Comparison of ENCODE assay signal across 8 cellular contexts in the genomic region with DNA sequence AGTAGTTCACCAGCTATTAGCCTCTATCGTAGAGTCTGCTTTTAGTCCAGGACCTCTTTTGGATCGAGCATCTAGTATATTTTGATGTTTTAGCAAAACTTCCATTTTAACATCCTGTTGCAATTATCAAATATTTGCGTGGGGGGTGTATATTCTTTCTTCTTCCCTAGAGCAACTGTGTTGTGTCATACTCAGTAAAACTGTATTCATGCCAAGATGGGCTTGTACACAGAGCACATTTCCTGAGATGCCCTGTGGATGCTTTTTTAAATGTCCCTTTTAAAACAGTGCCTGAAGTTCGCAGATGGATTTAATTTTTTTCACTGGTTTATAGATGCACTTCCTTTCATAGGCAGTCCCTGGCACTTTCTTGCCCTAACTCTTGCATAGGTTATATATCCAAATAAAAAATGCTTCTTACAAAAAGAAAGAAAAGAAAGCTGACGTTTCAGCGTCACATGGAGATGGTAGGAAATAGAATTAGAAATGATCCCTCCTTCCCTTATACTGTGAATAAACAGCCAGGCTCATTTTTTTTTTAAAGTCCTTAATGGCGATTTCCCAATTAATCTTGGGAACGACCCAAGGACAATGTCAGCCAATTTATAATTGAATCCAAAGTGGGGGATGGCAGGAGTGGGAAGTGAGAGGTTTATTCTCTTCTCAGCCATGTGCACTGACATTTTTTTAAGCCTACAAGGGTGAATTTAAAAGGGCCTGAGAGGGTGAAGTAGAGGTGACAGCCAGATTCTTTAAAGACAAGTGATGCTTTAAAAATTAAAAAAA.
DNase-seq lines count a peak whose midpoint lies in the region; ATAC-seq and TF ChIP-seq lines count a peak whose summit lies in the region.

No MANE protein-coding gene starts in this region.

- H3K9me3 ChIP-seq in CD4-positive, CD25-positive, alpha-beta regulatory T cell (ENCODE audit: control insufficient read depth in 2 of 2, low read length in 2 of 2) = no peaks in the 10 kb centered on the region
- no peaks in the 10 kb centered on the region for H3K9me3 ChIP-seq in SK-N-SH

- H4K20me1 ChIP-seq in SK-N-SH (ENCODE audit: insufficient read depth) = no peaks in the 10 kb centered on the region

- peak overlapping the region; percentile 40; the same call in 1 of the 2 replicates for H3K4me2 ChIP-seq in SK-N-SH

- H3K9ac ChIP-seq in SK-N-SH = no peak overlapping the region

- peaks cover 11% of the 10 kb centered on the region for H3K4me1 ChIP-seq in CD4-positive, CD25-positive, alpha-beta regulatory T cell (ENCODE audit: control insufficient read depth, insufficient read depth, low read length, poor library complexity, severe bottlenecking)
- peaks cover 15 to 39% of the 10 kb centered on the region in 2 experiments; a peak in 3 of 4 replicates for H3K4me1 ChIP-seq in SK-N-SH (ENCODE audit: control insufficient read depth in 1 of 2, insufficient read depth in 2 of 2, low read depth in 1 of 2, low read length in 1 of 2)

- H3K36me3 ChIP-seq in CD4-positive, CD25-positive, alpha-beta regulatory T cell (ENCODE audit: control insufficient read depth, insufficient read depth, low read length) = peaks cover 9% of the 10 kb centered on the region
- no peaks in the 10 kb centered on the region for H3K36me3 ChIP-seq in SK-N-SH (replicated peaks in 1 of 2; ENCODE audit: control insufficient read depth in 1 of 2, insufficient read depth in 2 of 2, low read length in 1 of 2)

- POLR2A ChIA-PET in SK-N-SH (lab: Yijun Ruan, JAX) = no interaction called here
- POLR2A ChIA-PET in activated CD4-positive, alpha-beta memory T cell treated with anti-CD3 and anti-CD28 coated beads for 36 hours (lab: Charles Lee) = no interaction called here

- TF ChIP-seq RAD21 in SK-N-SH (IDR thresholded peaks at IDR 0.05; ENCODE audit: low read length) = no peak

- peaks cover 14 to 83% (median 51%) of the 10 kb centered on the region in 4 donors for H3K4me1 Mint-ChIP-seq in CD4-positive, CD25-positive, alpha-beta regulatory T cell
- peaks cover 58% of the 10 kb centered on the region for H3K4me1 Mint-ChIP-seq in activated CD4-positive, alpha-beta memory T cell treated with anti-CD3 and anti-CD28 coated beads for 36 hours (ENCODE audit: low read depth)

- no peak overlapping the region for H3K4me3 ChIP-seq in CD4-positive, CD25-positive, alpha-beta regulatory T cell (ENCODE audit: low read depth, low read length)
- H3K4me3 ChIP-seq in SK-N-SH (ENCODE audit: low read depth in 2 of 2, low read length in 1 of 2) = peak overlapping the region in 1 of 2 experiments; percentile 7; a peak in 2 of 4 replicates

- no peak for ATAC-seq in CD4-positive, CD25-positive, alpha-beta regulatory T cell (ENCODE audit: low read depth in 2 of 2)
- ATAC-seq in sciatic nerve = peak; percentile 86
- no peak for ATAC-seq in HG03175 (IDR thresholded peaks at IDR 0.05; ENCODE audit: unreplicated experiment)

- 0 out of 2 replicates have a peak overlapping the region, but pooled peaks have one; percentile 53 for H2AFZ ChIP-seq in SK-N-SH (ENCODE audit: low read depth)

- no peaks in the 10 kb centered on the region for H3K9me3 Mint-ChIP-seq in CD4-positive, CD25-positive, alpha-beta regulatory T cell
- no peaks in the 10 kb centered on the region for H3K9me3 Mint-ChIP-seq in activated CD4-positive, alpha-beta memory T cell treated with anti-CD3 and anti-CD28 coated beads for 36 hours

- no peaks in the 10 kb centered on the region for H3K27me3 ChIP-seq in CD4-positive, CD25-positive, alpha-beta regulatory T cell (ENCODE audit: control insufficient read depth, insufficient read depth, low read length)
- H3K27me3 ChIP-seq in SK-N-SH (ENCODE audit: insufficient read depth) = no peaks in the 10 kb centered on the region

- H3K27ac Mint-ChIP-seq in CD4-positive, CD25-positive, alpha-beta regulatory T cell = peak overlapping the region; percentile 45 to 89 (median 82)
- no peak overlapping the region for H3K27ac Mint-ChIP-seq in activated CD4-positive, alpha-beta memory T cell treated with anti-CD3 and anti-CD28 coated beads for 36 hours

- CTCF ChIA-PET in SK-N-SH (lab: Yijun Ruan, JAX) = interaction anchor here (0.8 to 1.4 kb wide), 8 partner anchors 10 to 329 kb away, joined by 3 to 5 read pairs (median 3); no protein-coding TSS in a partner anchor
- CTCF ChIA-PET in activated CD4-positive, alpha-beta memory T cell treated with anti-CD3 and anti-CD28 coated beads for 36 hours (lab: Charles Lee) = interaction anchor here (1.4 kb wide), 1 partner anchor 79 kb away, joined by 3 read pairs; no protein-coding TSS in a partner anchor

- H3K27ac ChIP-seq in CD4-positive, CD25-positive, alpha-beta regulatory T cell (ENCODE audit: insufficient read depth, low read length, poor library complexity, severe bottlenecking) = no peak overlapping the region
- H3K27ac ChIP-seq in SK-N-SH (ENCODE audit: low read depth in 2 of 2, low read length in 1 of 2) = peak overlapping the region; percentile 52 to 90; a peak in 3 of 4 replicates

- intact Hi-C loops in sciatic nerve (cut with DNase I) = no loop called here
- intact Hi-C loops in activated CD4-positive, alpha-beta memory T cell treated with anti-CD3 and anti-CD28 coated beads for 36 hours (cut with micrococcal nuclease) = no loop called here

- no peaks in the 10 kb centered on the region for H3K27me3 Mint-ChIP-seq in CD4-positive, CD25-positive, alpha-beta regulatory T cell
- H3K27me3 Mint-ChIP-seq in activated CD4-positive, alpha-beta memory T cell treated with anti-CD3 and anti-CD28 coated beads for 36 hours = no peaks in the 10 kb centered on the region

- TF ChIP-seq EP300 in SK-N-SH (IDR thresholded peaks at IDR 0.05; ENCODE audit: borderline replicate concordance in 1 of 2, low read depth in 1 of 2, low read length in 1 of 2) = peak; percentile 41 to 43; a peak in 2 of 4 replicates

- no peaks in the 10 kb centered on the region for H3K9me2 ChIP-seq in SK-N-SH

- no peaks in the 10 kb centered on the region for H3F3A ChIP-seq in SK-N-SH (replicated peaks; ENCODE audit: insufficient read depth)

- 28% methylated on average over 8 of the region's 8 CpGs for WGBS in SK-N-SH (ENCODE audit: low lambda C conversion rate)

- DNase-seq in CD4-positive, CD25-positive, alpha-beta regulatory T cell = no peak
- DNase-seq in SK-N-SH (peak; percentile 42), fibroblast of the conjunctiva (ENCODE audit: low read depth) (peak; percentile 82), sciatic nerve (ENCODE audit: low spot score) (no peak), NCI-H1048 (lab: John Stamatoyannopoulos, UW) (no peak), Kasumi-1 (lab: John Stamatoyannopoulos, UW) (no peak)
- no peak for DNase-seq in activated CD4-positive, alpha-beta memory T cell treated with anti-CD3 and anti-CD28 coated beads for 36 hours

- H3K79me2 ChIP-seq in SK-N-SH (ENCODE audit: insufficient read depth) = no peaks in the 10 kb centered on the region

- peaks cover 8% of the 10 kb centered on the region for H3K36me3 Mint-ChIP-seq in CD4-positive, CD25-positive, alpha-beta regulatory T cell
- no peaks in the 10 kb centered on the region for H3K36me3 Mint-ChIP-seq in activated CD4-positive, alpha-beta memory T cell treated with anti-CD3 and anti-CD28 coated beads for 36 hours

- no peak for TF ChIP-seq CTCF in SK-N-SH (IDR thresholded peaks at IDR 0.05)

- H3K4me3 Mint-ChIP-seq in CD4-positive, CD25-positive, alpha-beta regulatory T cell = no peak overlapping the region
- no peak overlapping the region for H3K4me3 Mint-ChIP-seq in activated CD4-positive, alpha-beta memory T cell treated with anti-CD3 and anti-CD28 coated beads for 36 hours

TF ChIP-seq in SK-N-SH, 30 proteins besides CTCF, POLR2A, EP300 and RAD21:
- TF ChIP-seq MXI1 (IDR thresholded peaks at IDR 0.05; ENCODE audit: low read depth, low read length) = peak; percentile 55
- peak; percentile 32 for TF ChIP-seq PBX3 (IDR thresholded peaks at IDR 0.05)
- TF ChIP-seq TEAD4 (IDR thresholded peaks at IDR 0.05; ENCODE audit: borderline replicate concordance, insufficient read depth) = 0 out of 2 replicates have a peak, but pooled peaks have one; percentile 13
- no peak for TF ChIP-seq ELF1 (IDR thresholded peaks at IDR 0.05)
- no peak for TF ChIP-seq RCOR1 (IDR thresholded peaks at IDR 0.05; ENCODE audit: low read length)
- TF ChIP-seq, protein P1, sequence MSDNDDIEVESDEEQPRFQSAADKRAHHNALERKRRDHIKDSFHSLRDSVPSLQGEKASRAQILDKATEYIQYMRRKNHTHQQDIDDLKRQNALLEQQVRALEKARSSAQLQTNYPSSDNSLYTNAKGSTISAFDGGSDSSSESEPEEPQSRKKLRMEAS (IDR thresholded peaks at IDR 0.05; ENCODE audit: low read depth) = no peak
- peak; percentile 83 for TF ChIP-seq TCF12 (IDR thresholded peaks at IDR 0.05)
- TF ChIP-seq POLR2AphosphoS5 (IDR thresholded peaks at IDR 0.05; ENCODE audit: low read depth, low read length) = peak; percentile 27; the same call in 1 of the 2 replicates
- TF ChIP-seq NFIC (IDR thresholded peaks at IDR 0.05; ENCODE audit: borderline replicate concordance) = peak; percentile 72
- no peak for TF ChIP-seq USF1 (IDR thresholded peaks at IDR 0.05; ENCODE audit: borderline replicate concordance, low read depth)

Comparison
In these comparisons a context has a peak if more than half of its experiments do, and no peak if none do; other contexts are left out.
1. DNase-seq: peak in SK-N-SH (single experiment) and fibroblast of the conjunctiva (single experiment); none in CD4-positive, CD25-positive, alpha-beta regulatory T cell (0 of 3), sciatic nerve (single experiment), NCI-H1048 (single experiment), Kasumi-1 (0 of 2) and activated CD4-positive, alpha-beta memory T cell treated with anti-CD3 and anti-CD28 coated beads for 36 hours (single experiment).